17 cellular contexts compared by ENCODE assay signal in genomic region chr6:57207141-57207540, GRCh38. TPM values are rescaled to one million over a fixed set of nuclear protein-coding genes. Genes with fewer than 3 reads are reported as not detected.
DNase-seq lines count a peak whose midpoint lies in the region; ATAC-seq and TF ChIP-seq lines count a peak whose summit lies in the region.
"Had no signal": no experiment of that assay in that cellular context is flagged by ENCODE, and none has a peak within 500 bp of the region (broad histone marks: within the 10 kb centered on the region; RNA-seq: fewer than 3 reads in every experiment).

No MANE protein-coding gene starts in this region.

- no peak for TF ChIP-seq CTCF in mammary epithelial cell (conservative IDR thresholded peaks at IDR 0.05 in 1 of 2, IDR thresholded peaks at IDR 0.05 in 1 of 2; ENCODE audit: extremely low read depth in 1 of 2, insufficient read depth in 1 of 2, low read depth in 1 of 2, low read length in 2 of 2)
- TF ChIP-seq CTCF in left lung (IDR thresholded peaks at IDR 0.05), result no peak

- BruUV-seq in mammary epithelial cell (replicated peaks; lab: Mats Ljungman, UMichigan), result no TSS peak

- CTCF ChIA-PET in mammary epithelial cell (lab: Charles Lee; ENCODE audit: low non-redundant PET), result no interaction called here

- dilution Hi-C loops in mammary epithelial cell (cut with HindIII; ENCODE audit: low sequenced_read_pairs), result no loop called here

- no peak overlapping the region for H3K27ac ChIP-seq in mammary epithelial cell (ENCODE audit: insufficient read depth, low read depth, low read length)
- H3K27ac ChIP-seq in left lung, result no peak overlapping the region
- H3K27ac ChIP-seq: BLaER1 treated with 17β-estradiol and CSF1 and Interleukin-3, amounts not matched to agents 10 nM and 100 nM; heart right ventricle; right atrium auricular region; SJCRH30 had no signal

- H4K20me1 ChIP-seq in mammary epithelial cell (ENCODE audit: insufficient read depth, low read length), result no peaks in the 10 kb centered on the region
- H4K20me1 ChIP-seq: BLaER1 treated with 17β-estradiol and CSF1 and Interleukin-3, amounts not matched to agents 10 nM and 100 nM had no signal

- H3K4me3 ChIP-seq in mammary epithelial cell (replicated peaks in 1 of 3; ENCODE audit: insufficient read depth in 1 of 3, low read depth in 2 of 3, low read length in 3 of 3) (no peak overlapping the region), left lung (no peak overlapping the region)
- H3K4me3 ChIP-seq: BLaER1 treated with 17β-estradiol and CSF1 and Interleukin-3, amounts not matched to agents 10 nM and 100 nM; heart right ventricle; right atrium auricular region; SJCRH30 had no signal

- WGBS in mammary epithelial cell (ENCODE audit: low coverage, missing lambda C conversion rate), result 80% methylated on average over 2 of the region's 2 CpGs

- H2AFZ ChIP-seq in mammary epithelial cell (ENCODE audit: low read depth, low read length), result no peak overlapping the region

- H3K27me3 ChIP-seq in mammary epithelial cell (ENCODE audit: insufficient read depth, low read length), result no peaks in the 10 kb centered on the region
- H3K27me3 ChIP-seq in left lung, result no peaks in the 10 kb centered on the region
- H3K27me3 ChIP-seq: BLaER1 treated with 17β-estradiol and CSF1 and Interleukin-3, amounts not matched to agents 10 nM and 100 nM; heart right ventricle; right atrium auricular region; SJCRH30 had no signal

- in situ Hi-C loops in mammary epithelial cell (cut with MboI; ENCODE audit: low sequenced_read_pairs in 2 of 2), result no loop called here

- DNase-seq in Daoy (ENCODE audit: low read depth), result peak; percentile 35
- peak; percentile 36 for DNase-seq in HS-5 (ENCODE audit: low read depth)
- peak; percentile 48 for DNase-seq in mammary epithelial cell
- no peak for DNase-seq in left lung
- DNase-seq in HuH-7 (ENCODE audit: low spot score), result no peak
- DNase-seq in NCI-H526 treated with DMSO at 0.1 percent for 48 hours (lab: John Stamatoyannopoulos, UW), result no peak
- no peak for DNase-seq in Right ventricle myocardium superior
- DNase-seq: activated CD4-positive, alpha-beta memory T cell treated with anti-CD3 and anti-CD28 coated beads for 36 hours; central memory CD4-positive, alpha-beta T cell; heart right ventricle; naive B cell; NCI-H2107; SJCRH30; stimulated activated CD4-positive, alpha-beta T cell treated with anti-CD3 and anti-CD28 coated beads, Interleukin-4, amount 100 ng/mL, for 24 hours had no signal

- H3K9ac ChIP-seq in mammary epithelial cell (ENCODE audit: insufficient read depth, low read length), result no peak overlapping the region
- H3K9ac ChIP-seq: BLaER1 treated with 17β-estradiol and CSF1 and Interleukin-3, amounts not matched to agents 10 nM and 100 nM had no signal

- H3K9me3 ChIP-seq in mammary epithelial cell (replicated peaks; ENCODE audit: insufficient read depth, low read length) (no peaks in the 10 kb centered on the region), left lung (no peaks in the 10 kb centered on the region)
- H3K9me3 ChIP-seq: BLaER1 treated with 17β-estradiol and CSF1 and Interleukin-3, amounts not matched to agents 10 nM and 100 nM; heart right ventricle; right atrium auricular region; SJCRH30 had no signal

- ATAC-seq in left lung (peak; percentile 76), HG03460 (IDR thresholded peaks at IDR 0.05; ENCODE audit: unreplicated experiment) (no peak), Right ventricle myocardium superior (ENCODE audit: poor library complexity) (no peak)
- ATAC-seq: heart right ventricle had no signal

- no peaks in the 10 kb centered on the region for H3K4me1 ChIP-seq in mammary epithelial cell (ENCODE audit: insufficient read depth, low read length)
- no peaks in the 10 kb centered on the region for H3K4me1 ChIP-seq in left lung
- H3K4me1 ChIP-seq: BLaER1 treated with 17β-estradiol and CSF1 and Interleukin-3, amounts not matched to agents 10 nM and 100 nM; heart right ventricle; right atrium auricular region; SJCRH30 had no signal

- no peaks in the 10 kb centered on the region for H3K36me3 ChIP-seq in mammary epithelial cell (ENCODE audit: insufficient read depth, low read length)
- no peaks in the 10 kb centered on the region for H3K36me3 ChIP-seq in left lung
- H3K36me3 ChIP-seq: BLaER1 treated with 17β-estradiol and CSF1 and Interleukin-3, amounts not matched to agents 10 nM and 100 nM; heart right ventricle; right atrium auricular region had no signal

- no peak overlapping the region for H3K4me2 ChIP-seq in mammary epithelial cell (ENCODE audit: insufficient read depth, low read depth, low read length)
- H3K4me2 ChIP-seq: BLaER1 treated with 17β-estradiol and CSF1 and Interleukin-3, amounts not matched to agents 10 nM and 100 nM had no signal

- intact Hi-C loops in mammary epithelial cell (cut with micrococcal nuclease), result no loop called here
- intact Hi-C loops in left lung (cut with DNase I), result no loop called here
- intact Hi-C loops in Right ventricle myocardium superior (cut with DNase I), result no loop called here

- H3K79me2 ChIP-seq in mammary epithelial cell (ENCODE audit: insufficient read depth, low read length), result peaks cover 39% of the 10 kb centered on the region

RNA-seq across cellular contexts. Expression of gene RAB23, which starts 15.0 kb away (rescaled TPM):
- total RNA-seq in Daoy (2014; rRNA removed; shearing (Covaris generic)), result 20.6 and 26.4 TPM in 2 replicates
- total RNA-seq in mammary epithelial cell, result 10 to 100 TPM; 13.2 to 14.9 TPM
- 6.7 TPM for polyA plus RNA-seq in mammary epithelial cell
- 3.0 TPM for polyA minus RNA-seq in mammary epithelial cell
- total RNA-seq in left lung, result 10 to 100 TPM; 14.0 to 21.7 TPM
- 10.8 TPM for total RNA-seq in Right ventricle myocardium superior

RNA-seq across cellular contexts. Expression of gene BAG2, which starts 35.0 kb away (rescaled TPM):
- 22.5 and 23.3 TPM in 2 replicates for total RNA-seq in Daoy (2014; rRNA removed; shearing (Covaris generic))
- total RNA-seq in mammary epithelial cell (1 to 10 TPM; 2.1 to 2.3 TPM), left lung (10 to 100 TPM in 1 of 2 donors, 1 to 10 TPM in 1; 9.2 to 11.3 TPM), Right ventricle myocardium superior (12.7 TPM)
- polyA plus RNA-seq in mammary epithelial cell, result 1.9 TPM
- not detected for polyA minus RNA-seq in mammary epithelial cell

Comparison
In these comparisons a context has a peak if more than half of its experiments do, and no peak if none do; other contexts are left out.
1. DNase-seq: peak in Daoy (single experiment), HS-5 (single experiment) and mammary epithelial cell (single experiment); none in left lung (0 of 2), HuH-7 (single experiment), NCI-H526 treated with DMSO at 0.1 percent for 48 hours (single experiment) and Right ventricle myocardium superior (single experiment).